ENCODE assay signal across 28 cellular contexts in genomic region chr1:14678011-14678638, GRCh38.
DNase-seq lines count a peak whose midpoint lies in the region; ATAC-seq and TF ChIP-seq lines count a peak whose summit lies in the region.
"Had no signal": no experiment of that assay in that cellular context is flagged by ENCODE, and none has a peak within 500 bp of the region (broad histone marks: within the 10 kb centered on the region; RNA-seq: fewer than 3 reads in every experiment).

No MANE protein-coding gene starts in this region.

- H4K20me1 ChIP-seq in neural progenitor cell (ENCODE audit: low read depth) (no peaks in the 10 kb centered on the region), H9 (ENCODE audit: control insufficient read depth, insufficient read depth, insufficient read length) (no peaks in the 10 kb centered on the region)

- H3K79me2 ChIP-seq in neural progenitor cell (ENCODE audit: low read depth): peaks cover 6% of the 10 kb centered on the region
- H3K79me2 ChIP-seq in H9 (ENCODE audit: insufficient read depth, low read length): no peaks in the 10 kb centered on the region

- CTCF ChIA-PET in RWPE1 (lab: Yijun Ruan, JAX): no interaction called here

- H2BK5ac ChIP-seq in H9 (ENCODE audit: insufficient read length, low read length): no peak overlapping the region

- ATAC-seq in Right ventricle myocardium superior (ENCODE audit: poor library complexity) (peak; percentile 25), heart left ventricle (no peak)
- ATAC-seq: HCT116 had no signal

- H2AK5ac ChIP-seq in H9 (ENCODE audit: insufficient read length, low read length): no peak overlapping the region

- no peak overlapping the region for H2BK20ac ChIP-seq in H9 (ENCODE audit: low read depth, low read length, poor library complexity, severe bottlenecking)

- no peak overlapping the region for H3K56ac ChIP-seq in H9 (ENCODE audit: insufficient read length, low read depth, low read length)

- H3K36me3 Mint-ChIP-seq in neural progenitor cell: peaks cover 28% of the 10 kb centered on the region
- peaks cover 5 to 7% (median 6%) of the 10 kb centered on the region in 3 experiments; a peak in 5 of 7 replicates for H3K36me3 Mint-ChIP-seq in H9 (ENCODE audit: insufficient read depth in 1 of 3, low read depth in 3 of 3)
- H3K36me3 Mint-ChIP-seq: CD14-positive monocyte; CD8-positive, alpha-beta memory T cell had no signal

- H3K23ac ChIP-seq in H9 (ENCODE audit: insufficient read length, low read depth, low read length): no peak overlapping the region

- H3K27me3 ChIP-seq in heart left ventricle: peaks cover 0 to 2% (median 0%) of the 10 kb centered on the region in 9 donors
- H3K27me3 ChIP-seq in WERI-Rb-1 (ENCODE audit: insufficient read depth, low read depth, severe bottlenecking): no peaks in the 10 kb centered on the region
- H3K27me3 ChIP-seq in neural progenitor cell: no peaks in the 10 kb centered on the region
- H3K27me3 ChIP-seq in H9 (ENCODE audit: insufficient read depth, low read length): no peaks in the 10 kb centered on the region
- H3K27me3 ChIP-seq: BE2C, MG63 had no signal

- no peaks in the 10 kb centered on the region for H3K79me1 ChIP-seq in H9 (ENCODE audit: insufficient read depth, low read depth, low read length, poor library complexity, severe bottlenecking)

- H3K27ac Mint-ChIP-seq in neural progenitor cell (peak overlapping the region; percentile 11), H9 (peak overlapping the region in 1 of 3 experiments; percentile 13; a peak in 2 of 7 replicates)

- POLR2A ChIA-PET in RWPE1 (lab: Yijun Ruan, JAX; ENCODE audit: low non-redundant PET): no interaction called here

- H3K4me1 Mint-ChIP-seq in neural progenitor cell (peaks cover 12% of the 10 kb centered on the region), H9 (peaks cover 20 to 26% of the 10 kb centered on the region in 2 experiments)
- H3K4me1 Mint-ChIP-seq: CD8-positive, alpha-beta memory T cell had no signal

- H3K4me3 ChIP-seq in heart left ventricle (no peak overlapping the region), WERI-Rb-1 (ENCODE audit: low read depth, low read length) (no peak overlapping the region), neural progenitor cell (no peak overlapping the region)
- H3K4me3 ChIP-seq: MG63, PC-9 had no signal

- H3K27ac ChIP-seq in heart left ventricle: no peak overlapping the region
- peak overlapping the region; percentile 50; the same call in 1 of the 2 replicates for H3K27ac ChIP-seq in WERI-Rb-1
- no peak overlapping the region for H3K27ac ChIP-seq in neural progenitor cell
- no peak overlapping the region for H3K27ac ChIP-seq in RWPE1
- H3K27ac ChIP-seq in H9 (ENCODE audit: insufficient read length, low read depth, low read length): no peak overlapping the region
- H3K27ac ChIP-seq: PC-9 had no signal

- H3K18ac ChIP-seq in H9 (ENCODE audit: insufficient read length, low read depth, low read length): no peak overlapping the region

- H3K9ac ChIP-seq in neural progenitor cell (no peak overlapping the region), H9 (ENCODE audit: extremely low read depth, insufficient read length, low read length) (no peak overlapping the region)

- H2AFZ ChIP-seq in neural progenitor cell (replicated peaks) (no peak overlapping the region), H9 (ENCODE audit: low read length) (no peak overlapping the region)
- H2AFZ ChIP-seq: PC-9 had no signal

- TF ChIP-seq CTCF in heart left ventricle (IDR thresholded peaks at IDR 0.05): no peak
- TF ChIP-seq CTCF in WERI-Rb-1 (IDR thresholded peaks at IDR 0.05; ENCODE audit: low read depth, low read length): no peak
- TF ChIP-seq CTCF in neural progenitor cell (IDR thresholded peaks at IDR 0.05): no peak
- TF ChIP-seq CTCF in RWPE1 (conservative IDR thresholded peaks at IDR 0.05; ENCODE audit: low read depth): no peak
- TF ChIP-seq CTCF in H9 (conservative IDR thresholded peaks at IDR 0.05): no peak

- H3K27me3 Mint-ChIP-seq in neural progenitor cell (ENCODE audit: insufficient read depth, low read depth): no peaks in the 10 kb centered on the region
- H3K27me3 Mint-ChIP-seq in H9 (ENCODE audit: low read depth): peaks cover 5% of the 10 kb centered on the region

- no peak for TF ChIP-seq POLR2A in heart left ventricle (IDR thresholded peaks at IDR 0.05)

- no peak overlapping the region for H4K8ac ChIP-seq in H9 (replicated peaks; ENCODE audit: insufficient read length, low read depth, low read length)

- H3K4me1 ChIP-seq in heart left ventricle (no peaks in the 10 kb centered on the region), neural progenitor cell (peaks cover 22% of the 10 kb centered on the region), H9 (ENCODE audit: insufficient read depth, low read length) (peaks cover 2% of the 10 kb centered on the region; the same call in 1 of the 2 replicates)
- H3K4me1 ChIP-seq: BE2C had no signal

- H2BK120ac ChIP-seq in H9 (ENCODE audit: low read depth, low read length, poor library complexity, severe bottlenecking): no peak overlapping the region

- intact Hi-C loops in Right ventricle myocardium superior (cut with DNase I): no loop called here
- intact Hi-C loops in heart left ventricle (cut with DNase I): no loop called here

- H3K4me2 ChIP-seq in neural progenitor cell (no peak overlapping the region), H9 (ENCODE audit: insufficient read depth, insufficient read length, low read length) (no peak overlapping the region)
- H3K4me2 ChIP-seq: PC-9 had no signal

- H3F3A ChIP-seq in neural progenitor cell (ENCODE audit: low read depth): peaks cover 3% of the 10 kb centered on the region

- 62 to 76% (median 71%) methylated on average over 11 to 13 of the region's 13 CpGs for WGBS in heart left ventricle, 4 donors
- no CpG with 5 or more reads among the region's 13 CpGs for WGBS in H9 (ENCODE audit: extremely low coverage, insufficient read length, low lambda C conversion rate)

- DNase-seq in Right ventricle myocardium superior (no peak), heart left ventricle (no peak), ELF-1 (ENCODE audit: low read depth, low spot score) (peak; percentile 42), WERI-Rb-1 (no peak), neural progenitor cell (ENCODE audit: low spot score) (no peak), NCI-H1417 treated with DMSO at 0.1 percent for 48 hours (lab: John Stamatoyannopoulos, UW) (no peak), RWPE1 (ENCODE audit: low spot score) (no peak), H9 (no peak)
- DNase-seq: 8988T; ACHN; BE2C; CD8-positive, alpha-beta memory T cell; DMS153; DND-41; IMR-90; KG1; MG63; NCI-H1048; NCI-H1417; NCI-H1694 treated with DMSO at 0.1 percent for 48 hours; NCI-H2081; NCI-H2227 treated with DMSO at 0.1 percent for 48 hours; NCI-H774; NK-92 treated with Interleukin-12 subunit alpha and Interleukin-12 subunit beta, amount 100 ng/mL, for 24 hours; PC-9; SHP77 treated with DMSO at 0.1 percent for 48 hours had no signal

- no peak overlapping the region for H4K91ac ChIP-seq in H9 (ENCODE audit: insufficient read length, low read depth, low read length)

- H3K9me3 Mint-ChIP-seq in neural progenitor cell (peaks cover 29% of the 10 kb centered on the region), H9 (peaks cover 6% of the 10 kb centered on the region in 2 experiments)

- no peak overlapping the region for H2BK12ac ChIP-seq in H9 (ENCODE audit: insufficient read length, low read depth, low read length)

- H3K36me3 ChIP-seq in heart left ventricle: no peaks in the 10 kb centered on the region
- H3K36me3 ChIP-seq in WERI-Rb-1: no peaks in the 10 kb centered on the region
- no peaks in the 10 kb centered on the region for H3K36me3 ChIP-seq in neural progenitor cell
- H3K36me3 ChIP-seq: BE2C, MG63 had no signal

- peaks cover 0 to 7% (median 0%) of the 10 kb centered on the region in 12 donors for H3K9me3 ChIP-seq in heart left ventricle
- peaks cover 5% of the 10 kb centered on the region for H3K9me3 ChIP-seq in WERI-Rb-1 (ENCODE audit: severe bottlenecking)
- peaks cover 5% of the 10 kb centered on the region for H3K9me3 ChIP-seq in neural progenitor cell (ENCODE audit: low read depth)
- H3K9me3 ChIP-seq in H9 (ENCODE audit: control insufficient read depth, low read depth, low read length): peaks cover 8% of the 10 kb centered on the region
- H3K9me3 ChIP-seq: BE2C, MG63 had no signal

- no peak overlapping the region for H2BK15ac ChIP-seq in H9 (ENCODE audit: low read depth, low read length)

- no peak overlapping the region for H4K5ac ChIP-seq in H9 (ENCODE audit: insufficient read length, low read depth, low read length)

- H3K23me2 ChIP-seq in H9 (ENCODE audit: insufficient read length, low read depth, low read length, poor library complexity, severe bottlenecking): no peaks in the 10 kb centered on the region

- no peak overlapping the region for H3T11ph ChIP-seq in H9 (ENCODE audit: low read length)

- no peak overlapping the region for H3K14ac ChIP-seq in H9 (ENCODE audit: insufficient read depth, low read length)

- H3K4me3 Mint-ChIP-seq in neural progenitor cell (no peak overlapping the region), H9 (no peak overlapping the region; a peak in 1 of 5 replicates)
- H3K4me3 Mint-ChIP-seq: CD8-positive, alpha-beta memory T cell had no signal

- H3K4ac ChIP-seq in H9 (ENCODE audit: low read depth, low read length): no peak overlapping the region
